17 cellular contexts compared by ENCODE assay signal in the genomic region with DNA sequence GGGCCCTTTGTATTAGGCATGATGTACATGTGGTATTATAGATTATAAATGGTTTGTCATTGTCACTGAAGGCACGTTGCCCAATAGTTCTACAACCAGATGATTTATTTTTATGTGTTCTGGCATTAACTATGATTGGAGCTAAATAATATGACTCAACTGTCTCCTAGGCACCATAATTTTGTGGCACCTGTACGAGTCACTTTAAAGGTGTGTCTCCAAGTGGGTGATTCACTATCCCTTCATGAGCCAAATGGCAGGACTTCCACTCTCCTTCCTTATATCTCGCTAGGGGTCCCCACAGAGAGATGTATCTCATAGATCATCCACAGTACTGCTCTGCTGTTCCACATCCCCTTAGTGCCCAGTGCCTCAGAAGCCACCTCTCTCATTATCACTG. TPM values are rescaled to one million over a fixed set of nuclear protein-coding genes. Genes with fewer than 3 reads are reported as not detected.
DNase-seq lines count a peak whose midpoint lies in the region; ATAC-seq, FAIRE-seq and TF ChIP-seq lines count a peak whose summit lies in the region.
"Had no signal": no experiment of that assay in that cellular context is flagged by ENCODE, and none has a peak within 500 bp of the region (broad histone marks: within the 10 kb centered on the region; RNA-seq: fewer than 3 reads in every experiment).

No MANE protein-coding gene starts in this region.

- intact Hi-C loops in MCF 10A (cut with micrococcal nuclease), result no loop called here
- intact Hi-C loops in breast epithelium (cut with DNase I; ENCODE audit: low total_unique reads), result no loop called here

- no peaks in the 10 kb centered on the region for H3K36me3 Mint-ChIP-seq in MCF 10A (ENCODE audit: insufficient read depth, unreplicated experiment)
- no peaks in the 10 kb centered on the region for H3K36me3 Mint-ChIP-seq in astrocyte (ENCODE audit: low read depth, unreplicated experiment)
- H3K36me3 Mint-ChIP-seq: CD4-positive, alpha-beta memory T cell had no signal

- BruUV-seq in MCF 10A (replicated peaks; lab: Mats Ljungman, UMichigan), result no TSS peak

- peaks cover 8% of the 10 kb centered on the region for H3K9me3 Mint-ChIP-seq in MCF 10A (ENCODE audit: unreplicated experiment)
- H3K9me3 Mint-ChIP-seq in astrocyte (ENCODE audit: unreplicated experiment), result peaks cover 4% of the 10 kb centered on the region

- H3K4me3 Mint-ChIP-seq in MCF 10A (ENCODE audit: unreplicated experiment), result no peak overlapping the region
- H3K4me3 Mint-ChIP-seq in astrocyte (ENCODE audit: unreplicated experiment), result no peak overlapping the region
- H3K4me3 Mint-ChIP-seq: CD4-positive, alpha-beta memory T cell; HFFc6 had no signal

- FAIRE-seq in astrocyte (lab: Jason Lieb, UNC), result peak; percentile 34
- FAIRE-seq: A204.1, GM12892 had no signal

- no peaks in the 10 kb centered on the region for H3K9me3 ChIP-seq in breast epithelium
- H3K9me3 ChIP-seq in astrocyte (ENCODE audit: insufficient read depth, low read depth, low read length), result no peaks in the 10 kb centered on the region
- H3K9me3 ChIP-seq: BE2C had no signal

- no peak overlapping the region for H2AFZ ChIP-seq in astrocyte (ENCODE audit: low read depth, low read length)

- H3K4me1 ChIP-seq in breast epithelium (no peaks in the 10 kb centered on the region), astrocyte (ENCODE audit: insufficient read depth, low read length) (no peaks in the 10 kb centered on the region)
- H3K4me1 ChIP-seq: BE2C had no signal

- H3K36me3 ChIP-seq in breast epithelium (no peaks in the 10 kb centered on the region), astrocyte (ENCODE audit: insufficient read depth, low read length) (no peaks in the 10 kb centered on the region)
- H3K36me3 ChIP-seq: BE2C had no signal

- H4K20me1 ChIP-seq in astrocyte (ENCODE audit: insufficient read depth, low read length), result no peaks in the 10 kb centered on the region

- no peaks in the 10 kb centered on the region for H3K79me2 ChIP-seq in astrocyte (ENCODE audit: insufficient read depth, low read length)

- H3K4me3 ChIP-seq in breast epithelium (no peak overlapping the region), astrocyte (ENCODE audit: insufficient read depth, low read depth, low read length) (no peak overlapping the region)

- CTCF ChIA-PET in MCF 10A (lab: Yijun Ruan, JAX), result interaction anchor here (0.7 kb wide), 2 partner anchors 19 to 42 kb away, joined by 3 read pairs; no protein-coding TSS in a partner anchor

- H3K27ac Mint-ChIP-seq in MCF 10A (ENCODE audit: low read depth, unreplicated experiment), result no peak overlapping the region
- H3K27ac Mint-ChIP-seq in astrocyte (ENCODE audit: unreplicated experiment), result no peak overlapping the region
- H3K27ac Mint-ChIP-seq: CD4-positive, alpha-beta memory T cell; HFFc6 had no signal

- TF ChIP-seq CTCF in MCF 10A (IDR thresholded peaks at IDR 0.05; ENCODE audit: unreplicated experiment), result no peak
- TF ChIP-seq CTCF in breast epithelium (IDR thresholded peaks at IDR 0.05), result no peak
- TF ChIP-seq CTCF in astrocyte (IDR thresholded peaks at IDR 0.05; ENCODE audit: insufficient read depth, low read depth, low read length), result no peak

- POLR2A ChIA-PET in MCF 10A (lab: Yijun Ruan, JAX), result no interaction called here

- ATAC-seq in esophagus mucosa (peak; percentile 79), GM19395 (IDR thresholded peaks at IDR 0.05; ENCODE audit: unreplicated experiment) (no peak), GM19351 (IDR thresholded peaks at IDR 0.05; ENCODE audit: unreplicated experiment) (no peak)

- peaks cover 0 to 25% of the 10 kb centered on the region in 2 donors for H3K27me3 ChIP-seq in breast epithelium
- H3K27me3 ChIP-seq in astrocyte (ENCODE audit: insufficient read depth, low read length), result no peaks in the 10 kb centered on the region
- H3K27me3 ChIP-seq: BE2C had no signal

- H3K4me2 ChIP-seq in astrocyte (ENCODE audit: low read length), result no peak overlapping the region

- peaks cover 40% of the 10 kb centered on the region for H3K27me3 Mint-ChIP-seq in MCF 10A (ENCODE audit: insufficient read depth, unreplicated experiment)
- no peaks in the 10 kb centered on the region for H3K27me3 Mint-ChIP-seq in astrocyte (ENCODE audit: low read depth, unreplicated experiment)

- H3K27ac ChIP-seq in breast epithelium (no peak overlapping the region), astrocyte (ENCODE audit: low read depth, low read length) (no peak overlapping the region)
- H3K27ac ChIP-seq: C4-2B, HL-60 had no signal

- no peak overlapping the region for H3K9ac ChIP-seq in astrocyte (ENCODE audit: low read length)

- H3K4me1 Mint-ChIP-seq in MCF 10A (ENCODE audit: insufficient read depth, unreplicated experiment) (no peaks in the 10 kb centered on the region), astrocyte (ENCODE audit: low read depth, unreplicated experiment) (no peaks in the 10 kb centered on the region)
- H3K4me1 Mint-ChIP-seq: CD4-positive, alpha-beta memory T cell had no signal

- DNase-seq in MCF 10A (ENCODE audit: unreplicated experiment) (peak; percentile 11), breast epithelium (ENCODE audit: low spot score in 2 of 2) (no peak), astrocyte (ENCODE audit: low read depth) (no peak), OCI-M1 (lab: John Stamatoyannopoulos, UW) (no peak)
- DNase-seq: BE2C; CD4-positive, alpha-beta memory T cell; DND-41; GDM1; HCEC 1CT; HFFc6 had no signal

- TF ChIP-seq POLR2A in breast epithelium (IDR thresholded peaks at IDR 0.05), result no peak

RNA-seq across cellular contexts. Expression of gene SMPX, which starts 6.1 kb away (rescaled TPM):
- total RNA-seq in MCF 10A (2022), result not detected in 2 replicates
- 1 to 10 TPM in 1 of 3 donors, not detected in 2; 1.0 TPM for total RNA-seq in breast epithelium
- total RNA-seq in astrocyte, result not detected in 2 replicates
- total RNA-seq in esophagus mucosa, result not detected
- total RNA-seq: CD4-positive, alpha-beta memory T cell; HFFc6 had no signal
